In the genomic region with DNA sequence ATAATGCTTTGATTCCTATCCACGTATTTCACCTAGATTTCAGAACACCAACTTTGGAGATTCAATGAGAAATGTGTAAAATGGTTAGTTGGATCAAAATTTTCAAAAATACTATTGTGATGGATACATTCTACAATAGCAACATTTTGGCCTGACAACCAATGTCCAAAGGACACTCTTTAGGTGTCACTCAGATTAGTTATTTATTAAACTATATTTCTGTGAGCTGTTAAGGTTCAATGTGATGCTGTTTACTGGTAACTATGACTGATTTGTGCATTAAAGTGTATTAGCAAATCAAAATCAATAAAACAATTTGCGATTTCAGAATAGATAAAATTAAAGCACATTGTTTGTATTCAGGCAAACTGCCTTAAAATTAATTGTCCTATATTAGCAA, we compare ENCODE assay signal across 27 cellular contexts.
"Had no signal": no experiment of that assay in that cellular context is flagged by ENCODE, and none has a peak within 500 bp of the region (broad histone marks: within the 10 kb centered on the region; RNA-seq: fewer than 3 reads in every experiment).

No MANE protein-coding gene starts in this region.

- H3K27ac ChIP-seq: stomach, suprapubic skin, testis, thoracic aorta, thyroid gland, tibial artery, tibial nerve, transverse colon, upper lobe of left lung, upper lobe of right lung, uterus, vagina had no signal

- H3K9me3 ChIP-seq: stomach, suprapubic skin, testis, thoracic aorta, thyroid gland, tibial artery, tibial nerve, transverse colon, upper lobe of left lung, upper lobe of right lung, uterus, vagina had no signal

- DNase-seq: stimulated activated CD4-positive, alpha-beta T cell treated with anti-CD3 and anti-CD28 coated beads, Interleukin-2, amount 100 ng/mL, for 48 hours; stimulated activated CD4-positive, alpha-beta T cell treated with anti-CD3 and anti-CD28 coated beads, Interleukin-4, amount 100 ng/mL, for 1 hour; stimulated activated CD4-positive, alpha-beta T cell treated with anti-CD3 and anti-CD28 coated beads, Interleukin-4, amount 100 ng/mL, for 24 hours; stimulated activated CD4-positive, alpha-beta T cell treated with anti-CD3 and anti-CD28 coated beads, Interleukin-4, amount 100 ng/mL, for 4 hours; stimulated activated CD8-positive, alpha-beta memory T cell treated with anti-CD3 and anti-CD28 coated beads, Interleukin-4, amount 100 ng/mL, for 48 hours; stimulated activated naive B cell treated with anti-CD40 and anti-IgM and Interleukin-4, amounts not matched to agents 10 μg/mL and 1 μg/mL and 100 μg/mL, for 72 hours; stimulated activated naive CD4-positive, alpha-beta T cell; stimulated activated naive CD4-positive, alpha-beta T cell treated with Interleukin-2 at 50 U/mL for 16 hours; stimulated activated naive CD8-positive, alpha-beta T cell treated with anti-CD3 and anti-CD28 coated beads, Interleukin-15, amount 100 ng/mL, for 72 hours; stimulated activated naive CD8-positive, alpha-beta T cell treated with anti-CD3 and anti-CD28 coated beads, Interleukin-15, Interleukin-2, amounts not matched to agents 100 U/mL and 50 U/mL, for 24 hours; stomach; substantia nigra; testis; thyroid gland; tibial artery; transverse colon; trophoblast cell; upper lobe of left lung; upper lobe of right lung; uterus had no signal

- H3K4me3 ChIP-seq: stomach, suprapubic skin, testis, thoracic aorta, thyroid gland, tibial artery, tibial nerve, transverse colon, upper lobe of left lung, upper lobe of right lung, uterus, vagina had no signal

- H3K27me3 ChIP-seq: stomach, suprapubic skin, testis, thyroid gland, tibial artery, tibial nerve, transverse colon, upper lobe of left lung, upper lobe of right lung, uterus, vagina had no signal

- H3K4me1 ChIP-seq: suprapubic skin, testis, thyroid gland, tibial artery, upper lobe of left lung, upper lobe of right lung, uterus, vagina had no signal

- FAIRE-seq: urothelium cell line had no signal

- ATAC-seq: stimulated activated effector memory CD8-positive, alpha-beta T cell treated with anti-CD3 and anti-CD28 coated beads, Interleukin-12 subunit alpha, Interleukin-12 subunit beta, amount 100 ng/mL, for 72 hours; stimulated activated memory B cell treated with anti-CD40 and anti-IgM and Interleukin-4, amounts not matched to agents 10 μg/mL and 1 μg/mL and 100 μg/mL, for 72 hours; stimulated activated naive B cell treated with anti-CD40 and anti-IgM and Interleukin-4, amounts not matched to agents 10 μg/mL and 1 μg/mL and 100 μg/mL, for 72 hours; stimulated activated naive CD8-positive, alpha-beta T cell treated with anti-CD3 and anti-CD28 coated beads, Interleukin-15, amount 100 ng/mL, for 72 hours; stimulated activated naive CD8-positive, alpha-beta T cell treated with anti-CD3 and anti-CD28 coated beads, Interleukin-15, Interleukin-2, amounts not matched to agents 100 U/mL and 50 U/mL, for 24 hours; upper lobe of right lung had no signal

- H3K36me3 ChIP-seq: stomach, suprapubic skin, thoracic aorta, thyroid gland, tibial artery, tibial nerve, transverse colon, upper lobe of left lung, upper lobe of right lung, uterus, vagina had no signal
